1 cellular context compared by ENCODE assay signal in the genomic region with DNA sequence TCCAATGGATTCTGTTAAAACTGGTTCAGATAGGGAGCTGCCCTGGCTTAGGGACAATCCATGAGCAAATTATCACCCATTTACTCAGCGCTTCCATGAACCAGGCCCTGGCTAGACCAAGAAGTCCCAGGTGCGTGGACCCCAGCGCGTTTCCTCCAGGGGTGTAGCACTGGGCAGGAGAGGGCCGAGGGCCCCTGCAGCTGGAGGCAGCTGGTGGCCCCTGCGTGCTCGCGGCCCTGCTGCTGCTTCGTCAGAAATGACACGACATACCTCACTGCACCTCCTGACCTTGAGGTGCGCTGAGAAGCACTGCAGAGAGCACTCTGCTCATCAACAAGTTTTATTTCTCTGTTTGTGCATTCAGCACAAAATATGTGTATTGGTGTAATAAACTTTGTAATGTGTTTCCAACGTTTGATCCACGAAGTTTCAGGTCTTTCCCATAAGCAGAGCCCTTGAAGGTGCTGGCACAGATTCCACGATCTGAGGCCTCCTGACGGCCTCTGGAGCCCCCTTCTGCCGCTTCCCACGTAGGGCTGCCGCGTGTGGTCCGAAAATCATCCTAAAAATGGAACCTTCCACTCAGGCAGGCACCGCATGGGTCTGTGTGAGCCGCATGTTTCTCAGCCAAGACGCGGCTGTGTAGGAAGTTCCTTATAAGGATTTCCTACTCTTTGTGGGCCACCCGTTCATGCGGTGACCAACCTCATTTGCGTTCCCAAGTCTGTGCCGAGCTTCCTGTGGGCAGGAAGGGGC.
A peak's percentile ranks its signal among the peaks of the same experiment; 100 is the strongest.
TF ChIP-seq lines count a peak whose summit lies in the region.

No MANE protein-coding gene starts in this region.

TF ChIP-seq in HepG2, 621 proteins besides CTCF, POLR2A, EP300 and RAD21 (continued from another document and continues in another):
- TF ChIP-seq, protein P1, sequence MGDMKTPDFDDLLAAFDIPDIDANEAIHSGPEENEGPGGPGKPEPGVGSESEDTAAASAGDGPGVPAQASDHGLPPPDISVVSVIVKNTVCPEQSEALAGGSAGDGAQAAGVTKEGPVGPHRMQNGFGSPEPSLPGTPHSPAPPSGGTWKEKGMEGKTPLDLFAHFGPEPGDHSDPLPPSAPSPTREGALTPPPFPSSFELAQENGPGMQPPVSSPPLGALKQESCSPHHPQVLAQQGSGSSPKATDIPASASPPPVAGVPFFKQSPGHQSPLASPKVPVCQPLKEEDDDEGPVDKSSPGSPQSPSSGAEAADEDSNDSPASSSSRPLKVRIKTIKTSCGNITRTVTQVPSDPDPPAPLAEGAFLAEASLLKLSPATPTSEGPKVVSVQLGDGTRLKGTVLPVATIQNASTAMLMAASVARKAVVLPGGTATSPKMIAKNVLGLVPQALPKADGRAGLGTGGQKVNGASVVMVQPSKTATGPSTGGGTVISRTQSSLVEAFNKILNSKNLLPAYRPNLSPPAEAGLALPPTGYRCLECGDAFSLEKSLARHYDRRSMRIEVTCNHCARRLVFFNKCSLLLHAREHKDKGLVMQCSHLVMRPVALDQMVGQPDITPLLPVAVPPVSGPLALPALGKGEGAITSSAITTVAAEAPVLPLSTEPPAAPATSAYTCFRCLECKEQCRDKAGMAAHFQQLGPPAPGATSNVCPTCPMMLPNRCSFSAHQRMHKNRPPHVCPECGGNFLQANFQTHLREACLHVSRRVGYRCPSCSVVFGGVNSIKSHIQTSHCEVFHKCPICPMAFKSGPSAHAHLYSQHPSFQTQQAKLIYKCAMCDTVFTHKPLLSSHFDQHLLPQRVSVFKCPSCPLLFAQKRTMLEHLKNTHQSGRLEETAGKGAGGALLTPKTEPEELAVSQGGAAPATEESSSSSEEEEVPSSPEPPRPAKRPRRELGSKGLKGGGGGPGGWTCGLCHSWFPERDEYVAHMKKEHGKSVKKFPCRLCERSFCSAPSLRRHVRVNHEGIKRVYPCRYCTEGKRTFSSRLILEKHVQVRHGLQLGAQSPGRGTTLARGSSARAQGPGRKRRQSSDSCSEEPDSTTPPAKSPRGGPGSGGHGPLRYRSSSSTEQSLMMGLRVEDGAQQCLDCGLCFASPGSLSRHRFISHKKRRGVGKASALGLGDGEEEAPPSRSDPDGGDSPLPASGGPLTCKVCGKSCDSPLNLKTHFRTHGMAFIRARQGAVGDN (CRISPR knock-in tag; IDR thresholded peaks at IDR 0.05), result peak; percentile 68
- TF ChIP-seq, protein P2, sequence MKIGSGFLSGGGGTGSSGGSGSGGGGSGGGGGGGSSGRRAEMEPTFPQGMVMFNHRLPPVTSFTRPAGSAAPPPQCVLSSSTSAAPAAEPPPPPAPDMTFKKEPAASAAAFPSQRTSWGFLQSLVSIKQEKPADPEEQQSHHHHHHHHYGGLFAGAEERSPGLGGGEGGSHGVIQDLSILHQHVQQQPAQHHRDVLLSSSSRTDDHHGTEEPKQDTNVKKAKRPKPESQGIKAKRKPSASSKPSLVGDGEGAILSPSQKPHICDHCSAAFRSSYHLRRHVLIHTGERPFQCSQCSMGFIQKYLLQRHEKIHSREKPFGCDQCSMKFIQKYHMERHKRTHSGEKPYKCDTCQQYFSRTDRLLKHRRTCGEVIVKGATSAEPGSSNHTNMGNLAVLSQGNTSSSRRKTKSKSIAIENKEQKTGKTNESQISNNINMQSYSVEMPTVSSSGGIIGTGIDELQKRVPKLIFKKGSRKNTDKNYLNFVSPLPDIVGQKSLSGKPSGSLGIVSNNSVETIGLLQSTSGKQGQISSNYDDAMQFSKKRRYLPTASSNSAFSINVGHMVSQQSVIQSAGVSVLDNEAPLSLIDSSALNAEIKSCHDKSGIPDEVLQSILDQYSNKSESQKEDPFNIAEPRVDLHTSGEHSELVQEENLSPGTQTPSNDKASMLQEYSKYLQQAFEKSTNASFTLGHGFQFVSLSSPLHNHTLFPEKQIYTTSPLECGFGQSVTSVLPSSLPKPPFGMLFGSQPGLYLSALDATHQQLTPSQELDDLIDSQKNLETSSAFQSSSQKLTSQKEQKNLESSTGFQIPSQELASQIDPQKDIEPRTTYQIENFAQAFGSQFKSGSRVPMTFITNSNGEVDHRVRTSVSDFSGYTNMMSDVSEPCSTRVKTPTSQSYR (CRISPR knock-in tag; IDR thresholded peaks at IDR 0.05; ENCODE audit: borderline replicate concordance), result no peak
- TF ChIP-seq HNRNPK (IDR thresholded peaks at IDR 0.05; ENCODE audit: low read depth, low read length, poor library complexity, severe bottlenecking) (no peak), SP140L (CRISPR knock-in tag; IDR thresholded peaks at IDR 0.05; ENCODE audit: borderline replicate concordance) (no peak), ATAD3A (CRISPR knock-in tag; IDR thresholded peaks at IDR 0.05) (no peak), ZNF160 (CRISPR knock-in tag; IDR thresholded peaks at IDR 0.05) (no peak), FOXO1 (CRISPR knock-in tag; IDR thresholded peaks at IDR 0.05) (0 out of 2 replicates have a peak, but pooled peaks have one; percentile 6), ZNF577 (CRISPR knock-in tag; IDR thresholded peaks at IDR 0.05; ENCODE audit: borderline replicate concordance, low read depth) (no peak), TOE1 (CRISPR knock-in tag; IDR thresholded peaks at IDR 0.05) (no peak), ZBTB3 (CRISPR knock-in tag; IDR thresholded peaks at IDR 0.05; ENCODE audit: borderline replicate concordance, low read depth) (no peak), PHB2 (IDR thresholded peaks at IDR 0.05; ENCODE audit: partially characterized antibody) (no peak), AHR (CRISPR knock-in tag; IDR thresholded peaks at IDR 0.05) (no peak), SALL1 (CRISPR knock-in tag; IDR thresholded peaks at IDR 0.05) (peak; percentile 52; the same call in 1 of the 2 replicates), TSC22D2 (CRISPR knock-in tag; IDR thresholded peaks at IDR 0.05; ENCODE audit: borderline replicate concordance) (peak; percentile 49; the same call in 1 of the 2 replicates), ZNF563 (CRISPR knock-in tag; IDR thresholded peaks at IDR 0.05) (no peak), ZBTB38 (CRISPR knock-in tag; IDR thresholded peaks at IDR 0.05) (peak; percentile 72; the same call in 1 of the 2 replicates), CBX1 (IDR thresholded peaks at IDR 0.05; ENCODE audit: low read depth) (no peak), SAFB2 (CRISPR knock-in tag; IDR thresholded peaks at IDR 0.05; ENCODE audit: borderline replicate concordance, low read depth) (no peak), CBFB (CRISPR knock-in tag; IDR thresholded peaks at IDR 0.05) (no peak), ZFX (CRISPR knock-in tag; IDR thresholded peaks at IDR 0.05; ENCODE audit: low read depth) (0 out of 2 replicates have a peak, but pooled peaks have one; percentile 1), ARNT2 (CRISPR knock-in tag; IDR thresholded peaks at IDR 0.05; ENCODE audit: low read depth) (no peak)
- TF ChIP-seq, protein P3, sequence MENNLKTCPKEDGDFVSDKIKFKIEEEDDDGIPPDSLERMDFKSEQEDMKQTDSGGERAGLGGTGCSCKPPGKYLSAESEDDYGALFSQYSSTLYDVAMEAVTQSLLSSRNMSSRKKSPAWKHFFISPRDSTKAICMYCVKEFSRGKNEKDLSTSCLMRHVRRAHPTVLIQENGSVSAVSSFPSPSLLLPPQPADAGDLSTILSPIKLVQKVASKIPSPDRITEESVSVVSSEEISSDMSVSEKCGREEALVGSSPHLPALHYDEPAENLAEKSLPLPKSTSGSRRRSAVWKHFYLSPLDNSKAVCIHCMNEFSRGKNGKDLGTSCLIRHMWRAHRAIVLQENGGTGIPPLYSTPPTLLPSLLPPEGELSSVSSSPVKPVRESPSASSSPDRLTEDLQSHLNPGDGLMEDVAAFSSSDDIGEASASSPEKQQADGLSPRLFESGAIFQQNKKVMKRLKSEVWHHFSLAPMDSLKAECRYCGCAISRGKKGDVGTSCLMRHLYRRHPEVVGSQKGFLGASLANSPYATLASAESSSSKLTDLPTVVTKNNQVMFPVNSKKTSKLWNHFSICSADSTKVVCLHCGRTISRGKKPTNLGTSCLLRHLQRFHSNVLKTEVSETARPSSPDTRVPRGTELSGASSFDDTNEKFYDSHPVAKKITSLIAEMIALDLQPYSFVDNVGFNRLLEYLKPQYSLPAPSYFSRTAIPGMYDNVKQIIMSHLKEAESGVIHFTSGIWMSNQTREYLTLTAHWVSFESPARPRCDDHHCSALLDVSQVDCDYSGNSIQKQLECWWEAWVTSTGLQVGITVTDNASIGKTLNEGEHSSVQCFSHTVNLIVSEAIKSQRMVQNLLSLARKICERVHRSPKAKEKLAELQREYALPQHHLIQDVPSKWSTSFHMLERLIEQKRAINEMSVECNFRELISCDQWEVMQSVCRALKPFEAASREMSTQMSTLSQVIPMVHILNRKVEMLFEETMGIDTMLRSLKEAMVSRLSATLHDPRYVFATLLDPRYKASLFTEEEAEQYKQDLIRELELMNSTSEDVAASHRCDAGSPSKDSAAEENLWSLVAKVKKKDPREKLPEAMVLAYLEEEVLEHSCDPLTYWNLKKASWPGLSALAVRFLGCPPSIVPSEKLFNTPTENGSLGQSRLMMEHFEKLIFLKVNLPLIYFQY (CRISPR knock-in tag; IDR thresholded peaks at IDR 0.05; ENCODE audit: borderline replicate concordance), result no peak
- TF ChIP-seq, protein P4, sequence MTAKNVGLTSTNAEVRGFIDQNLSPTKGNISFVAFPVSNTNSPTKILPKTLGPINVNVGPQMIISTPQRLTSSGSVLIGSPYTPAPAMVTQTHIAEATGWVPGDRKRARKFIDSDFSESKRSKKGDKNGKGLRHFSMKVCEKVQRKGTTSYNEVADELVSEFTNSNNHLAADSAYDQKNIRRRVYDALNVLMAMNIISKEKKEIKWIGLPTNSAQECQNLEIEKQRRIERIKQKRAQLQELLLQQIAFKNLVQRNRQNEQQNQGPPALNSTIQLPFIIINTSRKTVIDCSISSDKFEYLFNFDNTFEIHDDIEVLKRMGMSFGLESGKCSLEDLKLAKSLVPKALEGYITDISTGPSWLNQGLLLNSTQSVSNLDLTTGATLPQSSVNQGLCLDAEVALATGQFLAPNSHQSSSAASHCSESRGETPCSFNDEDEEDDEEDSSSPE (CRISPR knock-in tag; IDR thresholded peaks at IDR 0.05), result no peak
- TF ChIP-seq, protein P5, sequence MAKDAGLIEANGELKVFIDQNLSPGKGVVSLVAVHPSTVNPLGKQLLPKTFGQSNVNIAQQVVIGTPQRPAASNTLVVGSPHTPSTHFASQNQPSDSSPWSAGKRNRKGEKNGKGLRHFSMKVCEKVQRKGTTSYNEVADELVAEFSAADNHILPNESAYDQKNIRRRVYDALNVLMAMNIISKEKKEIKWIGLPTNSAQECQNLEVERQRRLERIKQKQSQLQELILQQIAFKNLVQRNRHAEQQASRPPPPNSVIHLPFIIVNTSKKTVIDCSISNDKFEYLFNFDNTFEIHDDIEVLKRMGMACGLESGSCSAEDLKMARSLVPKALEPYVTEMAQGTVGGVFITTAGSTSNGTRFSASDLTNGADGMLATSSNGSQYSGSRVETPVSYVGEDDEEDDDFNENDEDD (CRISPR knock-in tag; IDR thresholded peaks at IDR 0.05; ENCODE audit: borderline replicate concordance), result no peak
- TF ChIP-seq, protein P6, sequence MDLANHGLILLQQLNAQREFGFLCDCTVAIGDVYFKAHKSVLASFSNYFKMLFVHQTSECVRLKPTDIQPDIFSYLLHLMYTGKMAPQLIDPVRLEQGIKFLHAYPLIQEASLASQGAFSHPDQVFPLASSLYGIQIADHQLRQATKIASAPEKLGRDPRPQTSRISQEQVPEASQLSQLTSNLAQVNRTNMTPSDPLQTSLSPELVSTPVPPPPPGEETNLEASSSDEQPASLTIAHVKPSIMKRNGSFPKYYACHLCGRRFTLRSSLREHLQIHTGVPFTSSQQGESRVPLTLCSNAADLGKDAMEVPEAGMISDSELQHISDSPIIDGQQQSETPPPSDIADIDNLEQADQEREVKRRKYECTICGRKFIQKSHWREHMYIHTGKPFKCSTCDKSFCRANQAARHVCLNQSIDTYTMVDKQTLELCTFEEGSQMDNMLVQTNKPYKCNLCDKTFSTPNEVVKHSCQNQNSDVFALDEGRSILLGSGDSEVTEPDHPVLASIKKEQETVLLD (CRISPR knock-in tag; IDR thresholded peaks at IDR 0.05; ENCODE audit: low read depth), result no peak
- TF ChIP-seq, protein P7, sequence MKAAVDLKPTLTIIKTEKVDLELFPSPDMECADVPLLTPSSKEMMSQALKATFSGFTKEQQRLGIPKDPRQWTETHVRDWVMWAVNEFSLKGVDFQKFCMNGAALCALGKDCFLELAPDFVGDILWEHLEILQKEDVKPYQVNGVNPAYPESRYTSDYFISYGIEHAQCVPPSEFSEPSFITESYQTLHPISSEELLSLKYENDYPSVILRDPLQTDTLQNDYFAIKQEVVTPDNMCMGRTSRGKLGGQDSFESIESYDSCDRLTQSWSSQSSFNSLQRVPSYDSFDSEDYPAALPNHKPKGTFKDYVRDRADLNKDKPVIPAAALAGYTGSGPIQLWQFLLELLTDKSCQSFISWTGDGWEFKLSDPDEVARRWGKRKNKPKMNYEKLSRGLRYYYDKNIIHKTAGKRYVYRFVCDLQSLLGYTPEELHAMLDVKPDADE (CRISPR knock-in tag; IDR thresholded peaks at IDR 0.05), result no peak
- TF ChIP-seq, protein P8, sequence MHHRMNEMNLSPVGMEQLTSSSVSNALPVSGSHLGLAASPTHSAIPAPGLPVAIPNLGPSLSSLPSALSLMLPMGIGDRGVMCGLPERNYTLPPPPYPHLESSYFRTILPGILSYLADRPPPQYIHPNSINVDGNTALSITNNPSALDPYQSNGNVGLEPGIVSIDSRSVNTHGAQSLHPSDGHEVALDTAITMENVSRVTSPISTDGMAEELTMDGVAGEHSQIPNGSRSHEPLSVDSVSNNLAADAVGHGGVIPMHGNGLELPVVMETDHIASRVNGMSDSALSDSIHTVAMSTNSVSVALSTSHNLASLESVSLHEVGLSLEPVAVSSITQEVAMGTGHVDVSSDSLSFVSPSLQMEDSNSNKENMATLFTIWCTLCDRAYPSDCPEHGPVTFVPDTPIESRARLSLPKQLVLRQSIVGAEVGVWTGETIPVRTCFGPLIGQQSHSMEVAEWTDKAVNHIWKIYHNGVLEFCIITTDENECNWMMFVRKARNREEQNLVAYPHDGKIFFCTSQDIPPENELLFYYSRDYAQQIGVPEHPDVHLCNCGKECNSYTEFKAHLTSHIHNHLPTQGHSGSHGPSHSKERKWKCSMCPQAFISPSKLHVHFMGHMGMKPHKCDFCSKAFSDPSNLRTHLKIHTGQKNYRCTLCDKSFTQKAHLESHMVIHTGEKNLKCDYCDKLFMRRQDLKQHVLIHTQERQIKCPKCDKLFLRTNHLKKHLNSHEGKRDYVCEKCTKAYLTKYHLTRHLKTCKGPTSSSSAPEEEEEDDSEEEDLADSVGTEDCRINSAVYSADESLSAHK (CRISPR knock-in tag; IDR thresholded peaks at IDR 0.05; ENCODE audit: borderline replicate concordance), result no peak
- TF ChIP-seq, protein P9, sequence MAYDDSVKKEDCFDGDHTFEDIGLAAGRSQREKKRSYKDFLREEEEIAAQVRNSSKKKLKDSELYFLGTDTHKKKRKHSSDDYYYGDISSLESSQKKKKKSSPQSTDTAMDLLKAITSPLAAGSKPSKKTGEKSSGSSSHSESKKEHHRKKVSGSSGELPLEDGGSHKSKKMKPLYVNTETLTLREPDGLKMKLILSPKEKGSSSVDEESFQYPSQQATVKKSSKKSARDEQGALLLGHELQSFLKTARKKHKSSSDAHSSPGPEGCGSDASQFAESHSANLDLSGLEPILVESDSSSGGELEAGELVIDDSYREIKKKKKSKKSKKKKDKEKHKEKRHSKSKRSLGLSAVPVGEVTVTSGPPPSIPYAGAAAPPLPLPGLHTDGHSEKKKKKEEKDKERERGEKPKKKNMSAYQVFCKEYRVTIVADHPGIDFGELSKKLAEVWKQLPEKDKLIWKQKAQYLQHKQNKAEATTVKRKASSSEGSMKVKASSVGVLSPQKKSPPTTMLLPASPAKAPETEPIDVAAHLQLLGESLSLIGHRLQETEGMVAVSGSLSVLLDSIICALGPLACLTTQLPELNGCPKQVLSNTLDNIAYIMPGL (CRISPR knock-in tag; IDR thresholded peaks at IDR 0.05; ENCODE audit: borderline replicate concordance in 1 of 2, low read depth in 1 of 2), result no peak
